2 cellular contexts compared by ENCODE assay signal in genomic region chrX:1419545-1420355, GRCh38.
TF ChIP-seq lines count a peak whose summit lies in the region.

No MANE protein-coding gene starts in this region.

TF ChIP-seq in SK-N-SH treated with all-trans-retinoic acid at 6 μM for 48 hours, 23 proteins besides CTCF, POLR2A, EP300 and RAD21 (continued from another document):
- TF ChIP-seq CSRNP3 (CRISPR knock-in tag; IDR thresholded peaks at IDR 0.05) = no peak

TF ChIP-seq in SK-N-SH, 30 proteins besides CTCF, POLR2A, EP300 and RAD21 (continued from another document):
- TF ChIP-seq USF1 (IDR thresholded peaks at IDR 0.05; ENCODE audit: borderline replicate concordance, low read depth) (no peak), MEF2A (IDR thresholded peaks at IDR 0.05; ENCODE audit: borderline replicate concordance, low read depth) (no peak), FOXJ3 (CRISPR knock-in tag; IDR thresholded peaks at IDR 0.05) (no peak), TCF12 (IDR thresholded peaks at IDR 0.05) (no peak), SMC3 (IDR thresholded peaks at IDR 0.05; ENCODE audit: low read depth, low read length) (no peak), PBX3 (IDR thresholded peaks at IDR 0.05) (no peak), USF2 (IDR thresholded peaks at IDR 0.05; ENCODE audit: borderline replicate concordance, low read depth, low read length) (no peak), TEAD4 (IDR thresholded peaks at IDR 0.05; ENCODE audit: borderline replicate concordance, insufficient read depth) (no peak), GABPA (IDR thresholded peaks at IDR 0.05; ENCODE audit: low read depth) (no peak), CHD2 (IDR thresholded peaks at IDR 0.05; ENCODE audit: low read length, partially characterized antibody) (no peak)
